Comparison of ENCODE assay signal across 7 cellular contexts in the genomic region with DNA sequence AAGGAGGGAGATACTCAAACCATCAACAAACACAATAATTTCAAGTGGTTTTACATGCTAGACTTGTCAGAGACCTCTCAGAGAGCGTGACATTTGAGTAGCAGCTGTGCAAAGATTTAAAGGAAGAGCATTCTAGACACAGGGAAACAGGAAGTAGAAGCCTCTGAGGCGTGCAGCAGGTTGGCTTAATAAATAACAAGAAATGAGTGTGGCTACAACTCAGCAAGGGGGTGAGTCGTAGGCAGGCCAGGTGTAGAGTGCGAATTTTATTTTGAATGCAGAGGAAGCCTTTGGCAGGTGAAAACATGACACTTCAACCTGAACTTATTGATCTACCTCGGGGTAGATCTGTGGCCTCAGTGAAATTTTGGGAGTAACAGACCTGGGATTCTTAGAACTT.
A peak's percentile ranks its signal among the peaks of the same experiment; 100 is the strongest.
DNase-seq lines count a peak whose midpoint lies in the region; ATAC-seq and TF ChIP-seq lines count a peak whose summit lies in the region.

No MANE protein-coding gene starts in this region.

- TF ChIP-seq CTCF in WERI-Rb-1 (IDR thresholded peaks at IDR 0.05; ENCODE audit: low read depth, low read length), result no peak

- DNase-seq in LHCN-M2 (ENCODE audit: low read depth) (peak; percentile 69), germinal center (ENCODE audit: low spot score) (peak; percentile 58), WERI-Rb-1 (no peak), foreskin melanocyte (no peak), occipital lobe (lab: John Stamatoyannopoulos, UW) (no peak)

- H3K36me3 ChIP-seq in WERI-Rb-1, result no peaks in the 10 kb centered on the region

- peak; percentile 73 for ATAC-seq in GM18508 (IDR thresholded peaks at IDR 0.05; ENCODE audit: insufficient read depth, unreplicated experiment)
- peak; percentile 85 for ATAC-seq in GM21528 (IDR thresholded peaks at IDR 0.05; ENCODE audit: low FRiP score, unreplicated experiment)

- peaks cover 3% of the 10 kb centered on the region for H3K27me3 ChIP-seq in WERI-Rb-1 (ENCODE audit: insufficient read depth, low read depth, severe bottlenecking)

- H3K27ac ChIP-seq in WERI-Rb-1, result no peak overlapping the region

- H3K4me3 ChIP-seq in WERI-Rb-1 (ENCODE audit: low read depth, low read length), result no peak overlapping the region

- no peaks in the 10 kb centered on the region for H3K9me3 ChIP-seq in WERI-Rb-1 (ENCODE audit: severe bottlenecking)

Comparison
In these comparisons a context has a peak if more than half of its experiments do, and no peak if none do; other contexts are left out.
1. DNase-seq: peak in LHCN-M2 (single experiment) and germinal center (single experiment); none in WERI-Rb-1 (single experiment), foreskin melanocyte (single experiment) and occipital lobe (single experiment).